Comparison of ENCODE assay signal across 20 cellular contexts in genomic region chr22:37202706-37203105, GRCh38. TPM values are rescaled to one million over a fixed set of nuclear protein-coding genes. Genes with fewer than 3 reads are reported as not detected.
A peak's percentile ranks its signal among the peaks of the same experiment; 100 is the strongest.
DNase-seq lines count a peak whose midpoint lies in the region; ATAC-seq, FAIRE-seq and TF ChIP-seq lines count a peak whose summit lies in the region.
"Had no signal": no experiment of that assay in that cellular context is flagged by ENCODE, and none has a peak within 500 bp of the region (broad histone marks: within the 10 kb centered on the region; RNA-seq: fewer than 3 reads in every experiment).

No MANE protein-coding gene starts in this region.

- FAIRE-seq in kidney (lab: Jason Lieb, UNC) = no peak

- H3K27ac ChIP-seq in kidney (ENCODE audit: low read depth in 2 of 2, low read length in 2 of 2) = no peak overlapping the region
- H3K27ac ChIP-seq in esophagus muscularis mucosa (replicated peaks in 1 of 4) = no peak overlapping the region
- H3K27ac ChIP-seq: HL-60 had no signal

- ATAC-seq in HG03520 (IDR thresholded peaks at IDR 0.05; ENCODE audit: unreplicated experiment) = no peak
- ATAC-seq: HCT116, PC-3 had no signal

- peaks cover 9 to 11% of the 10 kb centered on the region in 2 donors for H3K4me1 ChIP-seq in kidney (ENCODE audit: control insufficient read depth in 1 of 2, insufficient read depth in 1 of 2, low read depth in 1 of 2, low read length in 2 of 2)
- H3K4me1 ChIP-seq in esophagus muscularis mucosa = peaks cover 14 to 20% (median 20%) of the 10 kb centered on the region in 4 donors

- H3K27me3 ChIP-seq in esophagus muscularis mucosa = no peaks in the 10 kb centered on the region

- TF ChIP-seq CTCF in kidney (IDR thresholded peaks at IDR 0.05; ENCODE audit: borderline replicate concordance, extremely low read depth, insufficient read depth) = no peak
- TF ChIP-seq CTCF in esophagus muscularis mucosa (IDR thresholded peaks at IDR 0.05) = no peak

- DNase-seq in NCI-H748 (lab: John Stamatoyannopoulos, UW; ENCODE audit: unreplicated experiment) (peak; percentile 5), NCI-H748 treated with DMSO at 0.1 percent for 48 hours (lab: John Stamatoyannopoulos, UW) (no peak), COLO668 (lab: John Stamatoyannopoulos, UW; ENCODE audit: unreplicated experiment) (peak; percentile 9), kidney (peak; percentile 53), posterior vena cava (ENCODE audit: low spot score) (peak; percentile 60), esophagus muscularis mucosa (ENCODE audit: extremely low spot score) (no peak), AML-193 (lab: John Stamatoyannopoulos, UW) (no peak)
- DNase-seq: C1 segment of cervical spinal cord, KG1, NCI-H1048, NCI-H345, NCI-H69, PC-3 had no signal

- WGBS in esophagus muscularis mucosa = 92% methylated on average over 9 of the region's 11 CpGs

- no peak for TF ChIP-seq EP300 in esophagus muscularis mucosa (IDR thresholded peaks at IDR 0.05)

- no peak overlapping the region for H3K9ac ChIP-seq in kidney (ENCODE audit: low read length in 2 of 2)

- intact Hi-C loops in kidney (cut with DNase I) (loop anchor here (10.0 kb wide), 1 partner anchor 118 kb away; no protein-coding TSS in a partner anchor), posterior vena cava (cut with DNase I) (loop anchor here in 1 of 2 donors (10.0 kb wide), 1 partner anchor 138 kb away; no protein-coding TSS in a partner anchor), esophagus muscularis mucosa (cut with DNase I) (loop anchor here (2.0 to 10.0 kb wide), 2 partner anchors 44 to 128 kb away; no protein-coding TSS in a partner anchor)

- H3K9me3 ChIP-seq in kidney (ENCODE audit: control insufficient read depth in 1 of 2, low read length in 2 of 2) (no peaks in the 10 kb centered on the region), esophagus muscularis mucosa (no peaks in the 10 kb centered on the region)
- H3K9me3 ChIP-seq: Caco-2 had no signal

- no peak for TF ChIP-seq POLR2A in esophagus muscularis mucosa (IDR thresholded peaks at IDR 0.05; ENCODE audit: low read depth)

- no peaks in the 10 kb centered on the region for H3K36me3 ChIP-seq in kidney (ENCODE audit: control insufficient read depth in 1 of 2, insufficient read depth in 2 of 2, low read length in 2 of 2)
- no peaks in the 10 kb centered on the region for H3K36me3 ChIP-seq in esophagus muscularis mucosa

- H3K4me3 ChIP-seq in kidney (ENCODE audit: low read length in 2 of 2) = no peak overlapping the region
- no peak overlapping the region for H3K4me3 ChIP-seq in esophagus muscularis mucosa

RNA-seq across cellular contexts. Expression of gene SSTR3, which starts 9.6 kb away (rescaled TPM):
- 0.13 TPM for total RNA-seq in kidney
- polyA plus RNA-seq in kidney (ENCODE audit: insufficient read depth, low read depth, low replicate concordance) = 0.56 TPM
- total RNA-seq in posterior vena cava = not detected
- total RNA-seq in esophagus muscularis mucosa = not detected
- total RNA-seq: A172, Caco-2, G401, M059J had no signal

RNA-seq across cellular contexts. Expression of gene C1QTNF6, which starts 14.7 kb away (rescaled TPM):
- total RNA-seq in kidney (8.0 TPM), posterior vena cava (1 to 10 TPM; 1.8 to 6.3 TPM), esophagus muscularis mucosa (1 to 10 TPM in 3 of 4 donors, under 1 TPM in 1; 0.83 to 2.9 (median 1.3) TPM)
- 3.2 TPM for polyA plus RNA-seq in kidney (ENCODE audit: insufficient read depth, low read depth, low replicate concordance)

RNA-seq across cellular contexts. Expression of gene RAC2, which starts 41.4 kb away (rescaled TPM):
- 38.6 TPM for total RNA-seq in kidney
- 4.5 TPM for polyA plus RNA-seq in kidney (ENCODE audit: insufficient read depth, low read depth, low replicate concordance)
- total RNA-seq in posterior vena cava = 10 to 100 TPM; 12.9 to 17.5 TPM
- 10 to 100 TPM in 1 of 4 donors, 1 to 10 TPM in 3; 4.1 to 21.9 (median 7.2) TPM for total RNA-seq in esophagus muscularis mucosa
- total RNA-seq: G401 had no signal

RNA-seq across cellular contexts. Expression of gene IL2RB, which starts 53.0 kb away (rescaled TPM):
- 7.6 TPM for total RNA-seq in kidney
- 0.32 TPM for polyA plus RNA-seq in kidney (ENCODE audit: insufficient read depth, low read depth, low replicate concordance)
- total RNA-seq in posterior vena cava = 1 to 10 TPM; 1.2 to 1.3 TPM
- total RNA-seq in esophagus muscularis mucosa = 1 to 10 TPM in 2 of 4 donors, under 1 TPM in 2; 0.19 to 2.9 (median 1.5) TPM
- total RNA-seq: A172, Caco-2, G401, PC-3 had no signal

Comparison
In these comparisons a context has a peak if more than half of its experiments do, and no peak if none do; other contexts are left out.
1. DNase-seq: peak in NCI-H748 (single experiment), COLO668 (single experiment), kidney (single experiment) and posterior vena cava (single experiment); none in NCI-H748 treated with DMSO at 0.1 percent for 48 hours (single experiment), esophagus muscularis mucosa (single experiment) and AML-193 (0 of 2).